8 cellular contexts compared by ENCODE assay signal in the genomic region with DNA sequence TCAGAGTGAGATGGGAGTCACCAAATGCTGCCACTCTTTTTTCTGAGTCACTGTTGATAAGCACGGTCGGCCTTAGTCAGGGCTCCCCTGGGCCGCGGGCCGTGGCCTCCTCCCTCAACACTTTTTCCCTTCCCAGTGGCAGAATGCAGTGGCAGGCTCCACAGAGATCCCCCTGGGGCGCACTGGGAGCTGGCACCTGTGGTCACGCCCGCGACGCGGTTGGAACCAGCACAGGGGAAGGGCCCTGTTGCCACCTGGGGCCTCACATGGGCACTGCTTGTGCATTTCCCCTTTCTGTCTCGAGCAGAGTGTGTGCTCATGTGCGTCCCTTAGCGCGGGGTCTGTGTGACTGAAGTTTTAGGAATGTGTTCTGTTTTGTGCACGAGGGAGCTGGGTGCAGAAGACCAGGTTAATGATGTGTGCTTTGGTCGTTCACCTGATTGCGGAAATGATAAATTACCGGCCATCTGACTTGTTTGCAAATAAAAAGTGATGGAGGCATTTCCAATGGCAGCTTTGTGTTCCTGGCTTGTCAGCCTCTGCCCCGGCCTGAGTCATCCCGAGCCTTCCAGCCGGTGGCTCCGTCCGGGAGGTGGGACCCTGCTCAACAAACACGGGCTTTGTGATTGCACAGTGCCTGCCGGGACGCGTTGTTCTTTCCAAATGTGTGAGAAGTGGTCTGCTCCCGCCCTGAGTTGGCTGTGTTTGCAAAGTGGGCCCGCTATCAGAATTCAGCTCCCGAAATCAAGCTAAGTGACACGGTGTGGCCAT.
DNase-seq lines count a peak whose midpoint lies in the region; ATAC-seq, FAIRE-seq and TF ChIP-seq lines count a peak whose summit lies in the region.

No MANE protein-coding gene starts in this region.

- peaks cover 8% of the 10 kb centered on the region for H3K36me3 Mint-ChIP-seq in astrocyte (ENCODE audit: low read depth, unreplicated experiment)

- peak overlapping the region in 1 of 11 experiments; percentile 23; a peak in 1 of 22 replicates for H3K9ac ChIP-seq in BLaER1 treated with 17β-estradiol and CSF1 and Interleukin-3, amounts not matched to agents 10 nM and 100 nM
- peak overlapping the region; percentile 32 for H3K9ac ChIP-seq in astrocyte (ENCODE audit: low read length)

- no peak overlapping the region for H3K4me3 Mint-ChIP-seq in astrocyte (ENCODE audit: unreplicated experiment)

- H3K9me3 ChIP-seq in BLaER1 treated with 17β-estradiol and CSF1 and Interleukin-3, amounts not matched to agents 10 nM and 100 nM (replicated peaks in 1 of 11): peaks cover 0 to 8% (median 5%) of the 10 kb centered on the region in 11 experiments; a peak in 13 of 22 replicates
- H3K9me3 ChIP-seq in astrocyte (ENCODE audit: insufficient read depth, low read depth, low read length) (no peaks in the 10 kb centered on the region), left lung (no peaks in the 10 kb centered on the region)

- H3K4me1 Mint-ChIP-seq in astrocyte (ENCODE audit: low read depth, unreplicated experiment): peaks cover 7% of the 10 kb centered on the region

- peaks cover 48% of the 10 kb centered on the region for H3K79me2 ChIP-seq in astrocyte (ENCODE audit: insufficient read depth, low read length)

- no peaks in the 10 kb centered on the region for H3K27me3 ChIP-seq in BLaER1 treated with 17β-estradiol and CSF1 and Interleukin-3, amounts not matched to agents 10 nM and 100 nM
- no peaks in the 10 kb centered on the region for H3K27me3 ChIP-seq in astrocyte (ENCODE audit: insufficient read depth, low read length)
- H3K27me3 ChIP-seq in left lung: no peaks in the 10 kb centered on the region

- peak; percentile 4 for DNase-seq in Jurkat, Clone E6-1 (ENCODE audit: low read depth, low spot score)
- DNase-seq in astrocyte (ENCODE audit: low read depth): peak; percentile 56
- DNase-seq in left lung: peak; percentile 52 to 86
- DNase-seq in urothelium cell line (ENCODE audit: low spot score): peak; percentile 55
- no peak for DNase-seq in NK-92 (lab: John Stamatoyannopoulos, UW; ENCODE audit: unreplicated experiment)
- DNase-seq in NCI-H128 (lab: John Stamatoyannopoulos, UW; ENCODE audit: unreplicated experiment): no peak

- H3K27ac Mint-ChIP-seq in astrocyte (ENCODE audit: unreplicated experiment): peak overlapping the region; percentile 47

- H3K9me3 Mint-ChIP-seq in astrocyte (ENCODE audit: unreplicated experiment): no peaks in the 10 kb centered on the region

- H3K27me3 Mint-ChIP-seq in astrocyte (ENCODE audit: low read depth, unreplicated experiment): no peaks in the 10 kb centered on the region

- peak overlapping the region; percentile 53 to 90 (median 81) for H3K4me2 ChIP-seq in BLaER1 treated with 17β-estradiol and CSF1 and Interleukin-3, amounts not matched to agents 10 nM and 100 nM
- peak overlapping the region; percentile 69 for H3K4me2 ChIP-seq in astrocyte (ENCODE audit: low read length)

- H3K36me3 ChIP-seq in BLaER1 treated with 17β-estradiol and CSF1 and Interleukin-3, amounts not matched to agents 10 nM and 100 nM: peaks cover under 1 to 38% (median 8%) of the 10 kb centered on the region in 11 experiments; a peak in 19 of 22 replicates
- H3K36me3 ChIP-seq in astrocyte (ENCODE audit: insufficient read depth, low read length): no peaks in the 10 kb centered on the region
- H3K36me3 ChIP-seq in left lung: peaks cover 0 to 7% of the 10 kb centered on the region in 2 donors

- H3K27ac ChIP-seq in BLaER1 treated with 17β-estradiol and CSF1 and Interleukin-3, amounts not matched to agents 10 nM and 100 nM: peak overlapping the region in 4 of 11 experiments; percentile 3 to 55 (median 8); a peak in 3 of 22 replicates
- peak overlapping the region; percentile 69 for H3K27ac ChIP-seq in astrocyte (ENCODE audit: low read depth, low read length)
- H3K27ac ChIP-seq in left lung: peak overlapping the region in 1 of 2 donors; percentile 38

- H3K4me3 ChIP-seq in BLaER1 treated with 17β-estradiol and CSF1 and Interleukin-3, amounts not matched to agents 10 nM and 100 nM: no peak overlapping the region
- H3K4me3 ChIP-seq in Jurkat, Clone E6-1 (ENCODE audit: low read length): no peak overlapping the region
- H3K4me3 ChIP-seq in astrocyte (ENCODE audit: insufficient read depth, low read depth, low read length) (peak overlapping the region; percentile 11), left lung (no peak overlapping the region)

- FAIRE-seq in astrocyte (lab: Jason Lieb, UNC) (no peak), urothelium cell line (lab: Jason Lieb, UNC) (peak; percentile 46)

- ATAC-seq in left lung: peak; percentile 89
- ATAC-seq in HG02852 (IDR thresholded peaks at IDR 0.05; ENCODE audit: unreplicated experiment): no peak

- intact Hi-C loops in left lung (cut with DNase I): no loop called here

- TF ChIP-seq CTCF in astrocyte (IDR thresholded peaks at IDR 0.05; ENCODE audit: insufficient read depth, low read depth, low read length): no peak
- TF ChIP-seq CTCF in left lung (IDR thresholded peaks at IDR 0.05): no peak

- H3K4me1 ChIP-seq in BLaER1 treated with 17β-estradiol and CSF1 and Interleukin-3, amounts not matched to agents 10 nM and 100 nM: peaks cover 17 to 56% (median 36%) of the 10 kb centered on the region in 10 experiments
- H3K4me1 ChIP-seq in astrocyte (ENCODE audit: insufficient read depth, low read length): peaks cover 26% of the 10 kb centered on the region
- H3K4me1 ChIP-seq in left lung: peaks cover 0 to 15% of the 10 kb centered on the region in 2 donors

- peaks cover 0 to 95% (median 76%) of the 10 kb centered on the region in 11 experiments; a peak in 19 of 22 replicates for H4K20me1 ChIP-seq in BLaER1 treated with 17β-estradiol and CSF1 and Interleukin-3, amounts not matched to agents 10 nM and 100 nM
- H4K20me1 ChIP-seq in astrocyte (ENCODE audit: insufficient read depth, low read length): peaks cover 50% of the 10 kb centered on the region

- peak overlapping the region; percentile 7 for H2AFZ ChIP-seq in astrocyte (ENCODE audit: low read depth, low read length)

Comparison
In these comparisons a context has a peak if more than half of its experiments do, and no peak if none do; other contexts are left out.
1. DNase-seq: peak in Jurkat, Clone E6-1 (single experiment), astrocyte (single experiment), left lung (2 of 2) and urothelium cell line (single experiment); none in NK-92 (single experiment) and NCI-H128 (single experiment).